Comparison of ENCODE assay signal across 7 cellular contexts in the genomic region with DNA sequence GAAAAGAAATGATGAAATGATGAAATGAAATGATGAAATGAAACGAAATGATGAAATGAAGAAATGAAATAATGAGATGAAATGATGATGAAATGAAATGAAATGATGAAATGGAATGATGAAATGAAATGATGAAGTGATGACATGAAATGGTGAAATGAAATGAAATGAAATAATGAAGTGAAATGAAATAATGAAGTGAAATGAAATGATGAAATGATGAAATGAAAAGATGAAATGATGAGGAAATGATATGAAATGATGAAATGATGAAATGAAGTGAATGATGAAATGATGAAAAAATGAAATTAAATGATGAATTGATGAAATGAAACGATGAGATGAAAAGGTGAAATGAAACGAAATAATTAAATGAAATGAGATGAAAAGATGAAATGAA.
DNase-seq lines count a peak whose midpoint lies in the region; ATAC-seq lines count a peak whose summit lies in the region.
"Not testable (repeated sequence)": the region's sequence is repeated elsewhere in the genome, so short reads cannot be mapped to it uniquely, and the experiment has no call there.

No MANE protein-coding gene starts in this region.

- H3K4me3 ChIP-seq in CD8-positive, alpha-beta memory T cell (ENCODE audit: low read length); naive thymus-derived CD4-positive, alpha-beta T cell (ENCODE audit: low read length): not testable (repeated sequence)

- not testable (repeated sequence) for H3K36me3 ChIP-seq in CD8-positive, alpha-beta memory T cell (ENCODE audit: insufficient read depth, low read length); naive thymus-derived CD4-positive, alpha-beta T cell (ENCODE audit: control insufficient read depth in 2 of 3, insufficient read depth in 3 of 3, low read length in 3 of 3)

- H3K9me3 Mint-ChIP-seq in CD8-positive, alpha-beta memory T cell: peaks cover 12 to 19% (median 18%) of the 10 kb centered on the region in 5 donors
- peaks cover 21% of the 10 kb centered on the region for H3K9me3 Mint-ChIP-seq in T-helper 1 cell treated with Interleukin-12 subunit alpha and Interleukin-12 subunit beta and Interleukin-4 antibody, amounts not matched to agents 30 μg/mL and 1 μg/mL, for 36 hours
- peaks cover 16% of the 10 kb centered on the region for H3K9me3 Mint-ChIP-seq in activated CD8-positive, alpha-beta memory T cell treated with anti-CD3 and anti-CD28 coated beads, Interleukin-2, amount 10 ng/mL, durations not matched to agents 7 days and 5 days (ENCODE audit: low read depth)
- H3K9me3 Mint-ChIP-seq in activated naive CD8-positive, alpha-beta T cell (ENCODE audit: low read depth): peaks cover 15% of the 10 kb centered on the region
- peaks cover 8 to 15% of the 10 kb centered on the region in 2 donors for H3K9me3 Mint-ChIP-seq in effector memory CD8-positive, alpha-beta T cell
- peaks cover 13 to 31% (median 18%) of the 10 kb centered on the region in 11 donors for H3K9me3 Mint-ChIP-seq in naive thymus-derived CD4-positive, alpha-beta T cell
- H3K9me3 Mint-ChIP-seq in stimulated activated effector memory CD8-positive, alpha-beta T cell treated with anti-CD3 and anti-CD28 coated beads, Interleukin-12 subunit alpha, Interleukin-12 subunit beta, amount 100 ng/mL, for 72 hours: peaks cover 13% of the 10 kb centered on the region

- intact Hi-C loops in naive thymus-derived CD4-positive, alpha-beta T cell (cut with micrococcal nuclease): not testable (repeated sequence)

- peaks cover 6 to 15% (median 9%) of the 10 kb centered on the region in 3 donors for H3K36me3 Mint-ChIP-seq in CD8-positive, alpha-beta memory T cell
- peaks cover 20% of the 10 kb centered on the region for H3K36me3 Mint-ChIP-seq in T-helper 1 cell treated with Interleukin-12 subunit alpha and Interleukin-12 subunit beta and Interleukin-4 antibody, amounts not matched to agents 30 μg/mL and 1 μg/mL, for 36 hours (ENCODE audit: low read depth)
- peaks cover 20% of the 10 kb centered on the region for H3K36me3 Mint-ChIP-seq in activated CD8-positive, alpha-beta memory T cell treated with anti-CD3 and anti-CD28 coated beads, Interleukin-2, amount 10 ng/mL, durations not matched to agents 7 days and 5 days
- peaks cover 14% of the 10 kb centered on the region for H3K36me3 Mint-ChIP-seq in activated naive CD8-positive, alpha-beta T cell
- peaks cover 17% of the 10 kb centered on the region for H3K36me3 Mint-ChIP-seq in effector memory CD8-positive, alpha-beta T cell (ENCODE audit: insufficient read depth)
- peaks cover 11 to 26% (median 16%) of the 10 kb centered on the region in 5 donors for H3K36me3 Mint-ChIP-seq in naive thymus-derived CD4-positive, alpha-beta T cell
- H3K36me3 Mint-ChIP-seq in stimulated activated effector memory CD8-positive, alpha-beta T cell treated with anti-CD3 and anti-CD28 coated beads, Interleukin-12 subunit alpha, Interleukin-12 subunit beta, amount 100 ng/mL, for 72 hours: peaks cover 17% of the 10 kb centered on the region

- peaks cover 17 to 22% (median 21%) of the 10 kb centered on the region in 3 donors for H3K4me1 Mint-ChIP-seq in CD8-positive, alpha-beta memory T cell
- peaks cover 20% of the 10 kb centered on the region for H3K4me1 Mint-ChIP-seq in T-helper 1 cell treated with Interleukin-12 subunit alpha and Interleukin-12 subunit beta and Interleukin-4 antibody, amounts not matched to agents 30 μg/mL and 1 μg/mL, for 36 hours (ENCODE audit: low read depth)
- H3K4me1 Mint-ChIP-seq in activated CD8-positive, alpha-beta memory T cell treated with anti-CD3 and anti-CD28 coated beads, Interleukin-2, amount 10 ng/mL, durations not matched to agents 7 days and 5 days: peaks cover 12% of the 10 kb centered on the region
- peaks cover 13% of the 10 kb centered on the region for H3K4me1 Mint-ChIP-seq in activated naive CD8-positive, alpha-beta T cell (ENCODE audit: low read depth)
- H3K4me1 Mint-ChIP-seq in effector memory CD8-positive, alpha-beta T cell (ENCODE audit: low read depth in 2 of 2): peaks cover 20 to 21% of the 10 kb centered on the region in 2 donors
- peaks cover 11 to 21% (median 16%) of the 10 kb centered on the region in 7 donors for H3K4me1 Mint-ChIP-seq in naive thymus-derived CD4-positive, alpha-beta T cell
- peaks cover 23% of the 10 kb centered on the region for H3K4me1 Mint-ChIP-seq in stimulated activated effector memory CD8-positive, alpha-beta T cell treated with anti-CD3 and anti-CD28 coated beads, Interleukin-12 subunit alpha, Interleukin-12 subunit beta, amount 100 ng/mL, for 72 hours

- not testable (repeated sequence) for H3K27ac ChIP-seq in CD8-positive, alpha-beta memory T cell (ENCODE audit: low read depth, low read length); naive thymus-derived CD4-positive, alpha-beta T cell (ENCODE audit: low read depth, low read length)

- H3K4me1 ChIP-seq in CD8-positive, alpha-beta memory T cell (ENCODE audit: insufficient read depth, low read length); naive thymus-derived CD4-positive, alpha-beta T cell (ENCODE audit: control insufficient read depth in 2 of 2, insufficient read depth in 2 of 2, low read length in 2 of 2): not testable (repeated sequence)

- POLR2A ChIA-PET in CD8-positive, alpha-beta memory T cell (lab: Charles Lee); naive thymus-derived CD4-positive, alpha-beta T cell (lab: Charles Lee): not testable (repeated sequence)

- not testable (repeated sequence) for H3K9me3 ChIP-seq in CD8-positive, alpha-beta memory T cell (ENCODE audit: low read length); naive thymus-derived CD4-positive, alpha-beta T cell (ENCODE audit: control insufficient read depth in 2 of 3, low read length in 3 of 3)

- not testable (repeated sequence) for ATAC-seq in activated CD8-positive, alpha-beta memory T cell treated with anti-CD3 and anti-CD28 coated beads, Interleukin-2, amount 10 ng/mL, durations not matched to agents 7 days and 5 days; effector memory CD8-positive, alpha-beta T cell (replicated peaks); naive thymus-derived CD4-positive, alpha-beta T cell; stimulated activated effector memory CD8-positive, alpha-beta T cell treated with anti-CD3 and anti-CD28 coated beads, Interleukin-12 subunit alpha, Interleukin-12 subunit beta, amount 100 ng/mL, for 72 hours

- H3K27ac Mint-ChIP-seq in CD8-positive, alpha-beta memory T cell: peak overlapping the region in 1 of 8 donors; percentile 25
- H3K27ac Mint-ChIP-seq in T-helper 1 cell treated with Interleukin-12 subunit alpha and Interleukin-12 subunit beta and Interleukin-4 antibody, amounts not matched to agents 30 μg/mL and 1 μg/mL, for 36 hours: peak overlapping the region; percentile 70
- peak overlapping the region; percentile 9 for H3K27ac Mint-ChIP-seq in activated CD8-positive, alpha-beta memory T cell treated with anti-CD3 and anti-CD28 coated beads, Interleukin-2, amount 10 ng/mL, durations not matched to agents 7 days and 5 days
- peak overlapping the region; percentile 46 for H3K27ac Mint-ChIP-seq in activated naive CD8-positive, alpha-beta T cell
- not testable (repeated sequence) for H3K27ac Mint-ChIP-seq in effector memory CD8-positive, alpha-beta T cell
- peak overlapping the region in 5 of 9 donors; percentile 8 to 83 (median 36) for H3K27ac Mint-ChIP-seq in naive thymus-derived CD4-positive, alpha-beta T cell
- peak overlapping the region; percentile 77 for H3K27ac Mint-ChIP-seq in stimulated activated effector memory CD8-positive, alpha-beta T cell treated with anti-CD3 and anti-CD28 coated beads, Interleukin-12 subunit alpha, Interleukin-12 subunit beta, amount 100 ng/mL, for 72 hours

- CTCF ChIA-PET in CD8-positive, alpha-beta memory T cell (lab: Charles Lee); activated CD8-positive, alpha-beta memory T cell treated with anti-CD3 and anti-CD28 coated beads, Interleukin-2, amount 10 ng/mL, durations not matched to agents 7 days and 5 days (lab: Charles Lee); naive thymus-derived CD4-positive, alpha-beta T cell (lab: Charles Lee): not testable (repeated sequence)

- not testable (repeated sequence) for DNase-seq in CD8-positive, alpha-beta memory T cell; activated CD8-positive, alpha-beta memory T cell treated with anti-CD3 and anti-CD28 coated beads, Interleukin-2, amount 10 ng/mL, durations not matched to agents 7 days and 5 days; effector memory CD8-positive, alpha-beta T cell; naive thymus-derived CD4-positive, alpha-beta T cell; stimulated activated effector memory CD8-positive, alpha-beta T cell treated with anti-CD3 and anti-CD28 coated beads, Interleukin-12 subunit alpha, Interleukin-12 subunit beta, amount 100 ng/mL, for 72 hours (ENCODE audit: low spot score in 2 of 2)

- not testable (repeated sequence) for H3K27me3 Mint-ChIP-seq in CD8-positive, alpha-beta memory T cell; activated naive CD8-positive, alpha-beta T cell
- peaks cover 19% of the 10 kb centered on the region for H3K27me3 Mint-ChIP-seq in T-helper 1 cell treated with Interleukin-12 subunit alpha and Interleukin-12 subunit beta and Interleukin-4 antibody, amounts not matched to agents 30 μg/mL and 1 μg/mL, for 36 hours (ENCODE audit: low read depth)
- peaks cover 16% of the 10 kb centered on the region for H3K27me3 Mint-ChIP-seq in activated CD8-positive, alpha-beta memory T cell treated with anti-CD3 and anti-CD28 coated beads, Interleukin-2, amount 10 ng/mL, durations not matched to agents 7 days and 5 days
- H3K27me3 Mint-ChIP-seq in effector memory CD8-positive, alpha-beta T cell: peaks cover 17 to 23% of the 10 kb centered on the region in 2 donors
- H3K27me3 Mint-ChIP-seq in naive thymus-derived CD4-positive, alpha-beta T cell: peaks cover 6 to 19% (median 7%) of the 10 kb centered on the region in 5 donors

- not testable (repeated sequence) for H3K27me3 ChIP-seq in CD8-positive, alpha-beta memory T cell (ENCODE audit: insufficient read depth, low read length, poor library complexity, severe bottlenecking); naive thymus-derived CD4-positive, alpha-beta T cell (ENCODE audit: control insufficient read depth in 2 of 2, insufficient read depth in 2 of 2, low read length in 2 of 2)

- peak overlapping the region in 4 of 7 donors; percentile 63 to 86 (median 71) for H3K4me3 Mint-ChIP-seq in CD8-positive, alpha-beta memory T cell
- peak overlapping the region; percentile 66 for H3K4me3 Mint-ChIP-seq in T-helper 1 cell treated with Interleukin-12 subunit alpha and Interleukin-12 subunit beta and Interleukin-4 antibody, amounts not matched to agents 30 μg/mL and 1 μg/mL, for 36 hours
- not testable (repeated sequence) for H3K4me3 Mint-ChIP-seq in activated CD8-positive, alpha-beta memory T cell treated with anti-CD3 and anti-CD28 coated beads, Interleukin-2, amount 10 ng/mL, durations not matched to agents 7 days and 5 days
- peak overlapping the region; percentile 84 for H3K4me3 Mint-ChIP-seq in activated naive CD8-positive, alpha-beta T cell
- H3K4me3 Mint-ChIP-seq in effector memory CD8-positive, alpha-beta T cell: peak overlapping the region; percentile 1 to 70
- H3K4me3 Mint-ChIP-seq in naive thymus-derived CD4-positive, alpha-beta T cell: peak overlapping the region in 7 of 10 donors; percentile 12 to 82 (median 61)
- peak overlapping the region; percentile 64 for H3K4me3 Mint-ChIP-seq in stimulated activated effector memory CD8-positive, alpha-beta T cell treated with anti-CD3 and anti-CD28 coated beads, Interleukin-12 subunit alpha, Interleukin-12 subunit beta, amount 100 ng/mL, for 72 hours
